ENCODE assay signal across 9 cellular contexts in genomic region chr2:72892506-72893173, GRCh38. TPM values are rescaled to one million over a fixed set of nuclear protein-coding genes. Genes with fewer than 3 reads are reported as not detected.
DNase-seq lines count a peak whose midpoint lies in the region; ATAC-seq, FAIRE-seq and TF ChIP-seq lines count a peak whose summit lies in the region.
"Had no signal": no experiment of that assay in that cellular context is flagged by ENCODE, and none has a peak within 500 bp of the region (broad histone marks: within the 10 kb centered on the region; RNA-seq: fewer than 3 reads in every experiment).

No MANE protein-coding gene starts in this region.

- H3K4me2 ChIP-seq in K562 (ENCODE audit: insufficient read depth, low read length): no peak overlapping the region

- H2AFZ ChIP-seq in K562 (ENCODE audit: low read depth, low read length): no peak overlapping the region

- H3K4me3 Mint-ChIP-seq in HFFc6: no peak overlapping the region
- H3K4me3 Mint-ChIP-seq in T-helper 2 cell treated with Interferon-gamma antibody and Interleukin-4, amounts not matched to agents 5 μg/mL and 100 μg/mL, for 36 hours: no peak overlapping the region

- peaks cover 9% of the 10 kb centered on the region for H3K27me3 Mint-ChIP-seq in HFFc6 (ENCODE audit: insufficient read depth)
- peaks cover 22% of the 10 kb centered on the region for H3K27me3 Mint-ChIP-seq in T-helper 2 cell treated with Interferon-gamma antibody and Interleukin-4, amounts not matched to agents 5 μg/mL and 100 μg/mL, for 36 hours (ENCODE audit: low read depth)

- in situ Hi-C loops in K562 (cut with MboI): loop anchor here (5.0 kb wide), 2 partner anchors 45 to 270 kb away; no protein-coding TSS in a partner anchor

- H3K4me3 ChIP-seq in K562: no peak overlapping the region

- no peaks in the 10 kb centered on the region for H3K9me3 ChIP-seq in K562 (replicated peaks; ENCODE audit: control insufficient read depth, insufficient read depth, low read depth, low read length)

- no peak for FAIRE-seq in K562 (lab: Jason Lieb, UNC)

- CTCF ChIA-PET in K562 (lab: Yijun Ruan, JAX; ENCODE audit: low intra/inter-chr PET ratio): interaction anchor here (0.7 to 6.2 kb wide), 12 partner anchors 9 to 367 kb away, joined by 3 to 56 read pairs (median 6); partner anchors contain the start of gene RAB11FIP5

- H3K27ac Mint-ChIP-seq in HFFc6: no peak overlapping the region
- H3K27ac Mint-ChIP-seq in T-helper 2 cell treated with Interferon-gamma antibody and Interleukin-4, amounts not matched to agents 5 μg/mL and 100 μg/mL, for 36 hours: no peak overlapping the region

- peaks cover 23% of the 10 kb centered on the region for H4K20me1 ChIP-seq in K562 (replicated peaks; ENCODE audit: control insufficient read depth, insufficient read depth, low read length)

- peaks cover 26% of the 10 kb centered on the region; the same call in 2 of the 3 replicates for H3K36me3 ChIP-seq in K562 (ENCODE audit: control insufficient read depth, insufficient read depth, low read length)

- H3K9me3 Mint-ChIP-seq in HFFc6: no peaks in the 10 kb centered on the region
- H3K9me3 Mint-ChIP-seq in T-helper 2 cell treated with Interferon-gamma antibody and Interleukin-4, amounts not matched to agents 5 μg/mL and 100 μg/mL, for 36 hours: no peaks in the 10 kb centered on the region

- no peaks in the 10 kb centered on the region for H3K9me1 ChIP-seq in K562 (ENCODE audit: control insufficient read depth, insufficient read depth, low read length)

- POLR2A ChIA-PET in K562 (lab: Yijun Ruan, JAX): interaction anchor here (0.6 to 1.1 kb wide), 3 partner anchors 28 to 533 kb away, joined by 3 to 4 read pairs (median 3); no protein-coding TSS in a partner anchor

- H3K79me2 ChIP-seq in K562 (ENCODE audit: control insufficient read depth, insufficient read depth, low read length): peaks cover 5% of the 10 kb centered on the region; the same call in 1 of the 3 replicates

- BruUV-seq in K562 (replicated peaks; lab: Mats Ljungman, UMichigan): no TSS peak

- TF ChIP-seq CTCF in HFFc6 (IDR thresholded peaks at IDR 0.05) (peak; percentile 85), K562 (IDR thresholded peaks at IDR 0.05 in 2 of 3, conservative IDR thresholded peaks at IDR 0.05 in 1 of 3; ENCODE audit: insufficient read depth in 2 of 3, low read depth in 1 of 3, low read length in 3 of 3) (peak; percentile 69 to 76 (median 75))

- DNase-seq in NCI-H82 (lab: John Stamatoyannopoulos, UW) (peak; percentile 81), NCI-H82 treated with DMSO at 0.1 percent for 48 hours (lab: John Stamatoyannopoulos, UW; ENCODE audit: unreplicated experiment) (no peak), HFFc6 (peak; percentile 71), NAMALWA (ENCODE audit: low spot score) (peak; percentile 76), K562 (ENCODE audit: extremely low read depth in 1 of 4, low spot score in 3 of 4) (peak in 3 of 4 experiments; percentile 54 to 63 (median 55)), iPS-NIHi7 (ENCODE audit: extremely low spot score) (peak; percentile 72)
- peak; percentile 41 for DNase-seq in T-helper 2 cell treated with Interferon-gamma antibody and Interleukin-4, amounts not matched to agents 5 μg/mL and 100 μg/mL, for 36 hours (ENCODE audit: low spot score)
- DNase-seq in stimulated activated CD4-positive, alpha-beta T cell treated with anti-CD3 and anti-CD28 coated beads, Interleukin-12 subunit alpha, Interleukin-12 subunit beta, amount 100 ng/mL, for 4 hours: peak; percentile 56

- WGBS in K562 (ENCODE audit: insufficient coverage, low coverage, missing lambda C conversion rate): 14% methylated on average over 10 of the region's 11 CpGs

- peaks cover 42% of the 10 kb centered on the region for H3K4me1 Mint-ChIP-seq in HFFc6 (ENCODE audit: low read depth)
- H3K4me1 Mint-ChIP-seq in T-helper 2 cell treated with Interferon-gamma antibody and Interleukin-4, amounts not matched to agents 5 μg/mL and 100 μg/mL, for 36 hours (ENCODE audit: low read depth): peaks cover 3% of the 10 kb centered on the region

- peaks cover 3 to 33% of the 10 kb centered on the region in 2 experiments; a peak in 3 of 5 replicates for H3K27me3 ChIP-seq in K562 (ENCODE audit: control insufficient read depth in 2 of 2, insufficient read depth in 2 of 2, low read length in 2 of 2)

- no peaks in the 10 kb centered on the region for H3K36me3 Mint-ChIP-seq in HFFc6 (ENCODE audit: low read depth)
- H3K36me3 Mint-ChIP-seq in T-helper 2 cell treated with Interferon-gamma antibody and Interleukin-4, amounts not matched to agents 5 μg/mL and 100 μg/mL, for 36 hours (ENCODE audit: low read depth): no peaks in the 10 kb centered on the region

- no peak for TF ChIP-seq POLR2A in K562 (conservative IDR thresholded peaks at IDR 0.05)

- TF ChIP-seq EP300 in K562 (IDR thresholded peaks at IDR 0.05; ENCODE audit: low read length): no peak

- peaks cover 6 to 10% of the 10 kb centered on the region in 2 experiments; a peak in 3 of 5 replicates for H3K4me1 ChIP-seq in K562 (replicated peaks in 1 of 2; ENCODE audit: control insufficient read depth in 2 of 2, insufficient read depth in 2 of 2, low read length in 2 of 2)

- H3K27ac ChIP-seq in K562 (ENCODE audit: extremely low read depth, low read depth, low read length): no peak overlapping the region

- peak; percentile 73 for ATAC-seq in K562

- H3K9ac ChIP-seq in K562 (ENCODE audit: insufficient read depth in 1 of 2, low read depth in 2 of 2, low read length in 2 of 2): no peak overlapping the region

- peak; percentile 56 to 73 for TF ChIP-seq RAD21 in K562 (CRISPR knock-in tag; conservative IDR thresholded peaks at IDR 0.05 in 1 of 2, IDR thresholded peaks at IDR 0.05 in 1 of 2)

- intact Hi-C loops in K562 (cut with micrococcal nuclease): loop anchor here (1.0 to 5.0 kb wide), 6 partner anchors 43 to 368 kb away; partner anchors contain the start of gene SFXN5

TF ChIP-seq in K562, 482 proteins besides CTCF, POLR2A, EP300 and RAD21 (continues in another document):
- TF ChIP-seq ZNF165 (CRISPR knock-in tag; IDR thresholded peaks at IDR 0.05; ENCODE audit: borderline replicate concordance) (no peak), STAT5A (IDR thresholded peaks at IDR 0.05; ENCODE audit: borderline replicate concordance, low read length) (no peak), HDAC6 (IDR thresholded peaks at IDR 0.05; ENCODE audit: low read depth, low read length) (no peak), NFIC (IDR thresholded peaks at IDR 0.05) (peak; percentile 70), NUFIP1 (IDR thresholded peaks at IDR 0.05; ENCODE audit: partially characterized antibody) (no peak), CAMTA2 (CRISPR knock-in tag; conservative IDR thresholded peaks at IDR 0.05) (no peak), DPF2 (IDR thresholded peaks at IDR 0.05) (no peak), PURB (CRISPR knock-in tag; IDR thresholded peaks at IDR 0.05; ENCODE audit: low read depth) (no peak)

RNA-seq across cellular contexts. Expression of gene SPR, which starts 5.4 kb away (rescaled TPM):
- total RNA-seq in HFFc6 (2021; fragmentation: NEBNext Ultra II Directional; extraction: Animal tissue kit (Norgen Biotek cat#: 25700)): 10 to 100 TPM; 17.0 to 21.6 (median 19.0) TPM
- 3.9 and 9.7 TPM in 2 replicates for total RNA-seq in K562 (2011; cell fraction: chromatin; rRNA removed; ENCODE audit: low replicate concordance)
- total RNA-seq in K562 (2011; cell fraction: nucleolus; rRNA removed): 11.7 and 12.7 TPM in 2 replicates
- total RNA-seq in K562 (2011; cell fraction: nucleoplasm; rRNA removed): 11.6 and 12.0 TPM in 2 replicates
- total RNA-seq in K562 (2014; rRNA removed) (38.3 and 44.2 TPM in 2 replicates), K562 (2014; rRNA removed; fragmentation: Illumina TruSeq; extraction: Trizol) (19.9 and 26.3 TPM in 2 replicates), K562 (2015; rRNA removed; fragmentation: Illumina TruSeq; extraction: Trizol) (23.0 and 24.1 TPM in 2 replicates), K562 (2021) (36.5 and 38.8 TPM in 2 replicates)
- polyA plus RNA-seq in K562 (2011; rRNA removed) (17.4 and 28.4 TPM in 2 replicates), K562 (2014; fragmentation: Illumina TruSeq; extraction: Trizol) (21.9 and 22.0 TPM in 2 replicates), K562 (2014; fragmentation: Nextera tagmentation; extraction: Ambion mirVana) (1 to 10 TPM; 7.7 to 9.4 TPM), K562 (2014; rRNA removed) (28.5 TPM in 2 replicates)
- polyA plus RNA-seq in K562 (2011; cell fraction: cytosol; rRNA removed): 15.5 and 32.1 TPM in 2 replicates
- 7.5 and 12.4 TPM in 2 replicates for polyA plus RNA-seq in K562 (2011; cell fraction: nucleus; rRNA removed)
- 32.7 and 40.3 TPM in 2 replicates for polyA plus RNA-seq in K562 (2012)
- 10.4 and 18.1 TPM in 2 replicates for polyA minus RNA-seq in K562 (2011; rRNA and poly(A)+ RNA removed)
- polyA minus RNA-seq in K562 (2011; cell fraction: cytosol; rRNA and poly(A)+ RNA removed): 7.5 and 9.5 TPM in 2 replicates
- 4.0 and 4.8 TPM in 2 replicates for polyA minus RNA-seq in K562 (2011; cell fraction: nucleus; rRNA and poly(A)+ RNA removed)

RNA-seq across cellular contexts. Expression of gene EMX1, which starts 24.7 kb away (rescaled TPM):
- total RNA-seq in HFFc6 (2021; fragmentation: NEBNext Ultra II Directional; extraction: Animal tissue kit (Norgen Biotek cat#: 25700)): not detected
- total RNA-seq in K562 (2011; cell fraction: chromatin; rRNA removed; ENCODE audit: low replicate concordance): 0.28 TPM in 1 of 2 replicates, not detected in the other
- total RNA-seq in K562 (2011; cell fraction: nucleolus; rRNA removed): 0.17 TPM in 1 of 2 replicates, not detected in the other
- total RNA-seq in K562 (2011; cell fraction: nucleoplasm; rRNA removed): not detected in 2 replicates
- 0.20 and 0.32 TPM in 2 replicates for total RNA-seq in K562 (2014; rRNA removed)
- not detected in 2 replicates for total RNA-seq in K562 (2014; rRNA removed; fragmentation: Illumina TruSeq; extraction: Trizol)
- not detected in 2 replicates for total RNA-seq in K562 (2015; rRNA removed; fragmentation: Illumina TruSeq; extraction: Trizol)
- 0.18 TPM in 1 of 2 replicates, not detected in the other for total RNA-seq in K562 (2021)
- 0.10 and 0.22 TPM in 2 replicates for polyA plus RNA-seq in K562 (2011; rRNA removed)
- polyA plus RNA-seq in K562 (2011; cell fraction: cytosol; rRNA removed): 0.07 and 0.16 TPM in 2 replicates
- polyA plus RNA-seq in K562 (2011; cell fraction: nucleus; rRNA removed): 0.11 and 0.21 TPM in 2 replicates
- polyA plus RNA-seq in K562 (2012): 0.04 and 0.11 TPM in 2 replicates
- polyA plus RNA-seq in K562 (2014; fragmentation: Illumina TruSeq; extraction: Trizol): not detected in 2 replicates
- not detected for polyA plus RNA-seq in K562 (2014; fragmentation: Nextera tagmentation; extraction: Ambion mirVana)
- polyA plus RNA-seq in K562 (2014; rRNA removed): 0.21 TPM in 1 of 2 replicates, not detected in the other
- polyA minus RNA-seq in K562 (2011; rRNA and poly(A)+ RNA removed): not detected in 2 replicates
- polyA minus RNA-seq in K562 (2011; cell fraction: cytosol; rRNA and poly(A)+ RNA removed): not detected in 2 replicates
- 0.27 and 0.33 TPM in 2 replicates for polyA minus RNA-seq in K562 (2011; cell fraction: nucleus; rRNA and poly(A)+ RNA removed)
- total RNA-seq: glomerular endothelial cell had no signal
